Comparison of ENCODE assay signal across 16 cellular contexts in genomic region chr17:57264776-57265175, GRCh38. TPM values are rescaled to one million over a fixed set of nuclear protein-coding genes. Genes with fewer than 3 reads are reported as not detected.
DNase-seq lines count a peak whose midpoint lies in the region; ATAC-seq and TF ChIP-seq lines count a peak whose summit lies in the region.
"Had no signal": no experiment of that assay in that cellular context is flagged by ENCODE, and none has a peak within 500 bp of the region (broad histone marks: within the 10 kb centered on the region; RNA-seq: fewer than 3 reads in every experiment).

No MANE protein-coding gene starts in this region.

- no peak overlapping the region for H3K4me3 Mint-ChIP-seq in activated naive CD4-positive, alpha-beta T cell treated with anti-CD3 and anti-CD28 coated beads, Interleukin-2, amount 10 ng/mL, durations not matched to agents 7 days and 5 days
- H3K4me3 Mint-ChIP-seq: GM23338 had no signal

- H3K27me3 Mint-ChIP-seq in activated naive CD4-positive, alpha-beta T cell treated with anti-CD3 and anti-CD28 coated beads, Interleukin-2, amount 10 ng/mL, durations not matched to agents 7 days and 5 days = no peaks in the 10 kb centered on the region
- H3K27me3 Mint-ChIP-seq: CD4-positive, CD25-positive, alpha-beta regulatory T cell had no signal

- POLR2A ChIA-PET in RWPE1 (lab: Yijun Ruan, JAX; ENCODE audit: low non-redundant PET) = no interaction called here

- peaks cover 88% of the 10 kb centered on the region for H3K36me3 Mint-ChIP-seq in activated naive CD4-positive, alpha-beta T cell treated with anti-CD3 and anti-CD28 coated beads, Interleukin-2, amount 10 ng/mL, durations not matched to agents 7 days and 5 days

- CTCF ChIA-PET in RWPE1 (lab: Yijun Ruan, JAX) = interaction anchor here (0.7 to 0.9 kb wide), 2 partner anchors 9 to 333 kb away, joined by 3 read pairs; no protein-coding TSS in a partner anchor
- CTCF ChIA-PET in activated naive CD4-positive, alpha-beta T cell treated with anti-CD3 and anti-CD28 coated beads, Interleukin-2, amount 10 ng/mL, durations not matched to agents 7 days and 5 days (lab: Charles Lee) = no interaction called here

- no peak overlapping the region for H3K4me3 ChIP-seq in gastrocnemius medialis
- H3K4me3 ChIP-seq: GM23338 had no signal

- H3K9me3 Mint-ChIP-seq in activated naive CD4-positive, alpha-beta T cell treated with anti-CD3 and anti-CD28 coated beads, Interleukin-2, amount 10 ng/mL, durations not matched to agents 7 days and 5 days = no peaks in the 10 kb centered on the region
- H3K9me3 Mint-ChIP-seq: CD4-positive, CD25-positive, alpha-beta regulatory T cell; GM23338 had no signal

- H3K27ac Mint-ChIP-seq in activated naive CD4-positive, alpha-beta T cell treated with anti-CD3 and anti-CD28 coated beads, Interleukin-2, amount 10 ng/mL, durations not matched to agents 7 days and 5 days = no peak overlapping the region
- H3K27ac Mint-ChIP-seq: CD4-positive, CD25-positive, alpha-beta regulatory T cell; GM23338 had no signal

- DNase-seq in ELF-1 (ENCODE audit: low read depth, low spot score) = peak; percentile 80
- DNase-seq in RWPE1 (ENCODE audit: low spot score) = peak; percentile 39
- DNase-seq in foreskin keratinocyte = peak in 1 of 2 donors; percentile 75
- DNase-seq in gastrocnemius medialis = no peak
- no peak for DNase-seq in superior temporal gyrus (ENCODE audit: extremely low spot score)
- no peak for DNase-seq in SW480 (ENCODE audit: low spot score)
- DNase-seq in activated naive CD4-positive, alpha-beta T cell treated with anti-CD3 and anti-CD28 coated beads, Interleukin-2, amount 10 ng/mL, durations not matched to agents 7 days and 5 days = no peak
- DNase-seq: CD4-positive, CD25-positive, alpha-beta regulatory T cell; DMS79; GF-D8; NCI-H1436 treated with DMSO at 0.1 percent for 48 hours; NCI-H2029 treated with DMSO at 0.1 percent for 48 hours; NCI-H2171 treated with DMSO at 0.1 percent for 48 hours; NCI-H446 treated with DMSO at 0.1 percent for 48 hours; NK-92 treated with Interleukin-12 subunit alpha and Interleukin-12 subunit beta, amount 100 ng/mL, for 24 hours had no signal

- H3K4me1 Mint-ChIP-seq in activated naive CD4-positive, alpha-beta T cell treated with anti-CD3 and anti-CD28 coated beads, Interleukin-2, amount 10 ng/mL, durations not matched to agents 7 days and 5 days = peaks cover 42% of the 10 kb centered on the region

- H3K9me3 ChIP-seq in gastrocnemius medialis = no peaks in the 10 kb centered on the region

- no peak for TF ChIP-seq POLR2A in gastrocnemius medialis (IDR thresholded peaks at IDR 0.05)

- no peaks in the 10 kb centered on the region for H3K4me1 ChIP-seq in foreskin keratinocyte
- H3K4me1 ChIP-seq in gastrocnemius medialis = peaks cover 47 to 56% of the 10 kb centered on the region in 2 donors

- ATAC-seq in foreskin keratinocyte (peak; percentile 68), gastrocnemius medialis (peak in 1 of 2 donors; percentile 49)
- ATAC-seq: GM23338 had no signal

- in situ Hi-C loops in gastrocnemius medialis (cut with MboI; ENCODE audit: low sequenced_read_pairs in 4 of 4) = loop anchor here in 1 of 4 donors (25.0 kb wide), 1 partner anchor 723 kb away; the partner anchor contains the start of gene VEZF1

- H3K27me3 ChIP-seq in foreskin keratinocyte (no peaks in the 10 kb centered on the region), gastrocnemius medialis (no peaks in the 10 kb centered on the region)

- H3K27ac ChIP-seq in RWPE1 (no peak overlapping the region), foreskin keratinocyte (no peak overlapping the region), gastrocnemius medialis (peak overlapping the region in 3 of 4 donors; percentile 4 to 50 (median 11))

- intact Hi-C loops in gastrocnemius medialis (cut with DNase I; ENCODE audit: low total_unique reads) = no loop called here

- TF ChIP-seq CTCF in RWPE1 (conservative IDR thresholded peaks at IDR 0.05; ENCODE audit: low read depth) = no peak
- TF ChIP-seq CTCF in foreskin keratinocyte (conservative IDR thresholded peaks at IDR 0.05) = no peak
- TF ChIP-seq CTCF in gastrocnemius medialis (IDR thresholded peaks at IDR 0.05 in 4 of 5, conservative IDR thresholded peaks at IDR 0.05 in 1 of 5) = no peak

- H3K36me3 ChIP-seq in gastrocnemius medialis = peaks cover 0 to 22% of the 10 kb centered on the region in 2 donors

RNA-seq across cellular contexts. Expression of gene MSI2, which starts 8.5 kb away (rescaled TPM):
- total RNA-seq in foreskin keratinocyte (18.4 and 18.8 TPM in 2 replicates), gastrocnemius medialis (10 to 100 TPM; 33.1 to 66.2 (median 48.5) TPM)
- polyA plus RNA-seq in foreskin keratinocyte = 9.0 and 11.1 TPM in 2 replicates

Comparison
In these comparisons a context has a peak if more than half of its experiments do, and no peak if none do; other contexts are left out.
1. DNase-seq: peak in ELF-1 (single experiment) and RWPE1 (single experiment); none in gastrocnemius medialis (0 of 2), superior temporal gyrus (single experiment), SW480 (single experiment) and activated naive CD4-positive, alpha-beta T cell treated with anti-CD3 and anti-CD28 coated beads, Interleukin-2, amount 10 ng/mL, durations not matched to agents 7 days and 5 days (single experiment).
2. H3K27ac ChIP-seq: peak in gastrocnemius medialis (3 of 4); none in RWPE1 (single experiment) and foreskin keratinocyte (single experiment).